In the genomic region with DNA sequence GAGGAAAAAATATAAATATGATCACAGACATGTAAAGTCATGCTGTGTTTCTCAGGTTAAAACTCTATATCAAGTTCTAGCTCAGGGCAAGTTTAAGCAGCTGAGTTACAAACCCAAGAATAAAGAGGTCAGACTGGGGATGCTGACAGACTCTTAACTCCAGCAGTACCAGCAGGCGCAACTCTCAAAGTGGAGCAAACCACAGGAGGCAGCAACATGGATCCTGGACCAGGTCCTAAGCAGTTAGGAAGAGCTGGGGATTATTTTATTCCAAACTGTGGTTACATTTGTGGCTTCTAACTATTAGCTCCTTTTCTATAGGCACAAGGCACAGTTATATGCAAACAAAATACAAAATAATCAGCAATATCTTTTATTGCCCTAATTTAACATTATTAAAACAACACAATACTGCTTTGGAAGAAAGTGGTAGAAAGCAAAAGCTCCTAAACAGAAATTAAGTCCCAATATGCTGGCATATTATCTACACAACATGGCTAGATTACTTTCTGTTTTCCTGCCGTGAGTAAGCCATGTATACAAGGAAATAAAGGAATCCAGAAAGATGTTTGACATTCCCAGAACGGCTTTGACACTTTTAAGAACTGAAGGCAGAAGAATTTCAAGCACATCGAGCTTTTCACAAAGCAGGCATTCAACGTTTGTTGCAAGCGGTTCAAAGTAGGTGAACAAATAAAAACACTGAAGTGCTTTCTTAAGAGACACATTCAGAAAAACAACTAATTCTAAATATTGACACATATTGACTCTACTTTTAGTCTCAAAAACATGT, we compare ENCODE assay signal across 21 cellular contexts.
A peak's percentile ranks its signal among the peaks of the same experiment; 100 is the strongest.
DNase-seq lines count a peak whose midpoint lies in the region; ATAC-seq and TF ChIP-seq lines count a peak whose summit lies in the region.
"Had no signal": no experiment of that assay in that cellular context is flagged by ENCODE, and none has a peak within 500 bp of the region (broad histone marks: within the 10 kb centered on the region; RNA-seq: fewer than 3 reads in every experiment).

No MANE protein-coding gene starts in this region.

- peak overlapping the region; percentile 1 for H2AFZ ChIP-seq in hepatocyte

- H3K4me1 ChIP-seq in hepatocyte (ENCODE audit: insufficient read depth) (no peaks in the 10 kb centered on the region), upper lobe of left lung (peaks cover 0 to 8% (median 3%) of the 10 kb centered on the region in 4 donors)
- H3K4me1 ChIP-seq: Caco-2, tibial nerve had no signal

- no peak overlapping the region for H3K4me3 ChIP-seq in WERI-Rb-1 (ENCODE audit: low read depth, low read length)
- no peak overlapping the region for H3K4me3 ChIP-seq in hepatocyte
- peak overlapping the region in 1 of 4 donors; percentile 15 for H3K4me3 ChIP-seq in upper lobe of left lung
- H3K4me3 ChIP-seq: tibial nerve had no signal

- H3K27me3 ChIP-seq in WERI-Rb-1 (ENCODE audit: insufficient read depth, low read depth, severe bottlenecking) (no peaks in the 10 kb centered on the region), hepatocyte (no peaks in the 10 kb centered on the region), upper lobe of left lung (no peaks in the 10 kb centered on the region)
- H3K27me3 ChIP-seq: tibial nerve had no signal

- no peaks in the 10 kb centered on the region for H3K9me3 ChIP-seq in WERI-Rb-1 (ENCODE audit: severe bottlenecking)
- H3K9me3 ChIP-seq in hepatocyte (ENCODE audit: low read depth) = no peaks in the 10 kb centered on the region
- no peaks in the 10 kb centered on the region for H3K9me3 ChIP-seq in upper lobe of left lung
- H3K9me3 ChIP-seq: Caco-2, tibial nerve had no signal

- no peaks in the 10 kb centered on the region for H4K20me1 ChIP-seq in hepatocyte (ENCODE audit: insufficient read depth, poor library complexity, severe bottlenecking)

- H3K9me2 ChIP-seq in hepatocyte (replicated peaks; ENCODE audit: insufficient read depth) = no peaks in the 10 kb centered on the region

- H3K4me2 ChIP-seq in hepatocyte = peak overlapping the region; percentile 45

- no peaks in the 10 kb centered on the region for H3K36me3 ChIP-seq in WERI-Rb-1
- no peaks in the 10 kb centered on the region for H3K36me3 ChIP-seq in hepatocyte (replicated peaks; ENCODE audit: insufficient read depth, low read depth)
- no peaks in the 10 kb centered on the region for H3K36me3 ChIP-seq in upper lobe of left lung
- H3K36me3 ChIP-seq: tibial nerve had no signal

- peaks cover 0 to 10% of the 10 kb centered on the region in 2 donors for H3K9me3 Mint-ChIP-seq in activated naive CD4-positive, alpha-beta T cell treated with anti-CD3 and anti-CD28 coated beads, Interleukin-2, amount 50 U/mL, for 72 hours

- ATAC-seq in upper lobe of left lung (ENCODE audit: low FRiP score in 2 of 2) = no peak
- ATAC-seq in activated naive CD4-positive, alpha-beta T cell treated with anti-CD3 and anti-CD28 coated beads, Interleukin-2, amount 50 U/mL, for 72 hours = no peak
- ATAC-seq: activated CD4-positive, CD25-positive, alpha-beta regulatory T cell treated with anti-CD3 and anti-CD28 coated beads, Interleukin-2, amount 50 U/mL, for 24 hours; esophagus mucosa; sciatic nerve had no signal

- no peak for TF ChIP-seq POLR2A in upper lobe of left lung (IDR thresholded peaks at IDR 0.05)

- DNase-seq in DMS 273 (lab: John Stamatoyannopoulos, UW; ENCODE audit: unreplicated experiment) (peak; percentile 5), DMS 273 treated with DMSO at 0.1 percent for 48 hours (lab: John Stamatoyannopoulos, UW) (no peak), WERI-Rb-1 (peak; percentile 19), hepatocyte (ENCODE audit: low spot score) (no peak), upper lobe of left lung (peak in 1 of 2 donors; percentile 29), NCI-H1417 (lab: John Stamatoyannopoulos, UW) (no peak)
- DNase-seq in activated CD8-positive, alpha-beta memory T cell treated with anti-CD3 and anti-CD28 coated beads, Interleukin-2, amount 50 U/mL, for 4 hours = no peak
- no peak for DNase-seq in activated naive CD4-positive, alpha-beta T cell treated with anti-CD3 and anti-CD28 coated beads, Interleukin-2, amount 50 U/mL, for 72 hours (ENCODE audit: low spot score in 2 of 2)
- DNase-seq: activated CD8-positive, alpha-beta memory T cell treated with anti-CD3 and anti-CD28 coated beads for 24 hours; Caco-2; NCI-H1417 treated with DMSO at 0.1 percent for 48 hours; NCI-H2171; NCI-H774; stimulated activated naive CD4-positive, alpha-beta T cell treated with Interleukin-2 at 50 U/mL for 16 hours; T-helper 9 cell had no signal

- no peak overlapping the region for H3K27ac Mint-ChIP-seq in activated naive CD4-positive, alpha-beta T cell treated with anti-CD3 and anti-CD28 coated beads, Interleukin-2, amount 50 U/mL, for 72 hours
- H3K27ac Mint-ChIP-seq: activated T-helper 1 cell treated with anti-CD3 and anti-CD28 coated beads, Interleukin-12 subunit alpha, Interleukin-12 subunit beta, Interleukin-2, Interleukin-4 antibody, amounts not matched to agents 30 ng/mL and 10 ng/mL and 1 ng/mL, durations not matched to agents 14 hours and 24 hours and 36 hours had no signal

- H3K79me2 ChIP-seq in hepatocyte = no peaks in the 10 kb centered on the region

- H3K27ac ChIP-seq in WERI-Rb-1 (no peak overlapping the region), hepatocyte (peak overlapping the region; percentile 9), upper lobe of left lung (peak overlapping the region; percentile 5 to 32 (median 13))
- H3K27ac ChIP-seq: 22Rv1 had no signal

- no peak for TF ChIP-seq CTCF in WERI-Rb-1 (IDR thresholded peaks at IDR 0.05; ENCODE audit: low read depth, low read length)
- TF ChIP-seq CTCF in hepatocyte (IDR thresholded peaks at IDR 0.05; ENCODE audit: poor library complexity) = no peak
- TF ChIP-seq CTCF in upper lobe of left lung (IDR thresholded peaks at IDR 0.05) = no peak

- WGBS in hepatocyte (ENCODE audit: low lambda C conversion rate, missing lambda C conversion rate) = 44% methylated on average over 6 of the region's 6 CpGs
- 38 to 46% methylated on average over 6 of the region's 6 CpGs for WGBS in upper lobe of left lung, 2 donors

- H3K36me3 Mint-ChIP-seq in activated naive CD4-positive, alpha-beta T cell treated with anti-CD3 and anti-CD28 coated beads, Interleukin-2, amount 50 U/mL, for 72 hours = no peaks in the 10 kb centered on the region

- TF ChIP-seq EP300 in upper lobe of left lung (IDR thresholded peaks at IDR 0.05) = no peak

Comparison
In these comparisons a context has a peak if more than half of its experiments do, and no peak if none do; other contexts are left out.
1. DNase-seq: peak in DMS 273 (single experiment) and WERI-Rb-1 (single experiment); none in DMS 273 treated with DMSO at 0.1 percent for 48 hours (single experiment), hepatocyte (single experiment), activated CD8-positive, alpha-beta memory T cell treated with anti-CD3 and anti-CD28 coated beads, Interleukin-2, amount 50 U/mL, for 4 hours (single experiment), NCI-H1417 (0 of 3) and activated naive CD4-positive, alpha-beta T cell treated with anti-CD3 and anti-CD28 coated beads, Interleukin-2, amount 50 U/mL, for 72 hours (0 of 2).